ENCODE assay signal across 1 cellular context in genomic region chr16:30941600-30942420, GRCh38.
A peak's percentile ranks its signal among the peaks of the same experiment; 100 is the strongest.
TF ChIP-seq lines count a peak whose summit lies in the region.

No MANE protein-coding gene starts in this region.

TF ChIP-seq in HepG2, 621 proteins besides CTCF, POLR2A, EP300 and RAD21 (continued from another document and continues in another):
- TF ChIP-seq ARID3A (IDR thresholded peaks at IDR 0.05; ENCODE audit: low read depth, low read length): no peak
- TF ChIP-seq MZF1 (CRISPR knock-in tag; IDR thresholded peaks at IDR 0.05; ENCODE audit: borderline replicate concordance): no peak
- 0 out of 2 replicates have a peak, but pooled peaks have one; percentile 32 for TF ChIP-seq ZNF383 (CRISPR knock-in tag; IDR thresholded peaks at IDR 0.05; ENCODE audit: borderline replicate concordance)
- no peak for TF ChIP-seq ZBTB43 (CRISPR knock-in tag; conservative IDR thresholded peaks at IDR 0.05)
- TF ChIP-seq ZBED4 (CRISPR knock-in tag; IDR thresholded peaks at IDR 0.05; ENCODE audit: borderline replicate concordance): no peak
- no peak for TF ChIP-seq ZFP37 (CRISPR knock-in tag; IDR thresholded peaks at IDR 0.05; ENCODE audit: borderline replicate concordance)
- TF ChIP-seq CBFB (CRISPR knock-in tag; IDR thresholded peaks at IDR 0.05): no peak
- TF ChIP-seq ATF5 (CRISPR knock-in tag; IDR thresholded peaks at IDR 0.05; ENCODE audit: low read depth): no peak
- 0 out of 2 replicates have a peak, but pooled peaks have one; percentile 59 for TF ChIP-seq MYC (CRISPR knock-in tag; IDR thresholded peaks at IDR 0.05; ENCODE audit: borderline replicate concordance)
- TF ChIP-seq ZC3H13 (CRISPR knock-in tag; IDR thresholded peaks at IDR 0.05): 0 out of 2 replicates have a peak, but pooled peaks have one; percentile 49
- TF ChIP-seq ZNF883 (CRISPR knock-in tag; IDR thresholded peaks at IDR 0.05; ENCODE audit: not compliant biosample characterization): peak; percentile 40
- peak; percentile 95 for TF ChIP-seq ZNF740 (CRISPR knock-in tag; IDR thresholded peaks at IDR 0.05)
- TF ChIP-seq ZNF710 (CRISPR knock-in tag; IDR thresholded peaks at IDR 0.05; ENCODE audit: borderline replicate concordance): peak; percentile 26; the same call in 1 of the 2 replicates
- no peak for TF ChIP-seq PAWR (CRISPR knock-in tag; IDR thresholded peaks at IDR 0.05; ENCODE audit: borderline replicate concordance)
- peak; percentile 48; the same call in 1 of the 2 replicates for TF ChIP-seq JUN (CRISPR knock-in tag; IDR thresholded peaks at IDR 0.05)
- 0 out of 2 replicates have a peak, but pooled peaks have one; percentile 32 for TF ChIP-seq ZNF670 (CRISPR knock-in tag; IDR thresholded peaks at IDR 0.05; ENCODE audit: borderline replicate concordance)
- TF ChIP-seq ZZZ3 (CRISPR knock-in tag; IDR thresholded peaks at IDR 0.05; ENCODE audit: borderline replicate concordance): no peak
- TF ChIP-seq ZMYM3 (CRISPR knock-in tag; IDR thresholded peaks at IDR 0.05): 0 out of 2 replicates have a peak, but pooled peaks have one; percentile 29
- no peak for TF ChIP-seq ZNF513 (CRISPR knock-in tag; conservative IDR thresholded peaks at IDR 0.05)
- TF ChIP-seq YEATS4 (CRISPR knock-in tag; IDR thresholded peaks at IDR 0.05; ENCODE audit: borderline replicate concordance): peak; percentile 37; the same call in 1 of the 2 replicates
- no peak for TF ChIP-seq RFX1 (IDR thresholded peaks at IDR 0.05)
- TF ChIP-seq PAF1 (CRISPR knock-in tag; IDR thresholded peaks at IDR 0.05): no peak
- TF ChIP-seq ZNF350 (CRISPR knock-in tag; IDR thresholded peaks at IDR 0.05; ENCODE audit: borderline replicate concordance, low read depth): peak; percentile 29; the same call in 1 of the 2 replicates
- TF ChIP-seq ZNF121 (CRISPR knock-in tag; IDR thresholded peaks at IDR 0.05): no peak
- no peak for TF ChIP-seq NPAS2 (CRISPR knock-in tag; IDR thresholded peaks at IDR 0.05; ENCODE audit: borderline replicate concordance)
- TF ChIP-seq ZNF556 (CRISPR knock-in tag; IDR thresholded peaks at IDR 0.05; ENCODE audit: borderline replicate concordance): peak; percentile 76
- TF ChIP-seq ZSCAN21 (CRISPR knock-in tag; IDR thresholded peaks at IDR 0.05; ENCODE audit: borderline replicate concordance): peak; percentile 7; the same call in 1 of the 2 replicates
- no peak for TF ChIP-seq MIER3 (CRISPR knock-in tag; IDR thresholded peaks at IDR 0.05; ENCODE audit: borderline replicate concordance)
- no peak for TF ChIP-seq NFATC3 (CRISPR knock-in tag; IDR thresholded peaks at IDR 0.05)
- TF ChIP-seq ZNF44 (CRISPR knock-in tag; IDR thresholded peaks at IDR 0.05): no peak
- TF ChIP-seq ATF7 (IDR thresholded peaks at IDR 0.05): no peak
- TF ChIP-seq ATF7 (CRISPR knock-in tag; IDR thresholded peaks at IDR 0.05): no peak
- TF ChIP-seq NR0B2 (CRISPR knock-in tag; IDR thresholded peaks at IDR 0.05): peak; percentile 52; the same call in 1 of the 2 replicates
- no peak for TF ChIP-seq KDM3A (CRISPR knock-in tag; IDR thresholded peaks at IDR 0.05; ENCODE audit: low read depth)
- peak; percentile 55; the same call in 1 of the 2 replicates for TF ChIP-seq DMAP1 (CRISPR knock-in tag; IDR thresholded peaks at IDR 0.05)
- TF ChIP-seq ZNF563 (CRISPR knock-in tag; IDR thresholded peaks at IDR 0.05): no peak; the same call in 1 of the 2 replicates
- 0 out of 2 replicates have a peak, but pooled peaks have one; percentile 27 for TF ChIP-seq PITX1 (CRISPR knock-in tag; IDR thresholded peaks at IDR 0.05)
- TF ChIP-seq ZNF780A (CRISPR knock-in tag; IDR thresholded peaks at IDR 0.05): no peak
- TF ChIP-seq NR3C1 (CRISPR knock-in tag; IDR thresholded peaks at IDR 0.05): no peak
- TF ChIP-seq ZNF660 (CRISPR knock-in tag; IDR thresholded peaks at IDR 0.05; ENCODE audit: borderline replicate concordance, low read depth): no peak
- TF ChIP-seq HIC2 (CRISPR knock-in tag; IDR thresholded peaks at IDR 0.05; ENCODE audit: low read depth): no peak
- peak; percentile 64; the same call in 1 of the 2 replicates for TF ChIP-seq ZNF788 (CRISPR knock-in tag; IDR thresholded peaks at IDR 0.05; ENCODE audit: borderline replicate concordance)
- TF ChIP-seq NR2F2 (IDR thresholded peaks at IDR 0.05; ENCODE audit: borderline replicate concordance, low read depth): no peak
- no peak for TF ChIP-seq NAIF1 (CRISPR knock-in tag; IDR thresholded peaks at IDR 0.05; ENCODE audit: borderline replicate concordance)
- no peak for TF ChIP-seq U2AF1 (optimal IDR thresholded peaks at IDR 0.05; ENCODE audit: low read depth, low read length)
- no peak for TF ChIP-seq ZNF282 (IDR thresholded peaks at IDR 0.05; ENCODE audit: partially characterized antibody)
- TF ChIP-seq GPN1 (CRISPR knock-in tag; IDR thresholded peaks at IDR 0.05; ENCODE audit: borderline replicate concordance): no peak
- peak; percentile 24; the same call in 1 of the 2 replicates for TF ChIP-seq ZNF331 (CRISPR knock-in tag; IDR thresholded peaks at IDR 0.05)
- peak; percentile 87; the same call in 1 of the 2 replicates for TF ChIP-seq SSRP1 (CRISPR knock-in tag; IDR thresholded peaks at IDR 0.05)
- TF ChIP-seq ZNF317 (CRISPR knock-in tag; IDR thresholded peaks at IDR 0.05): no peak
- TF ChIP-seq ZBTB1 (CRISPR knock-in tag; IDR thresholded peaks at IDR 0.05; ENCODE audit: borderline replicate concordance): no peak
- TF ChIP-seq KLF13 (CRISPR knock-in tag; IDR thresholded peaks at IDR 0.05): no peak
- TF ChIP-seq ZNF839 (CRISPR knock-in tag; IDR thresholded peaks at IDR 0.05; ENCODE audit: borderline replicate concordance): no peak
- TF ChIP-seq SMAD3 (CRISPR knock-in tag; IDR thresholded peaks at IDR 0.05): peak; percentile 35; the same call in 1 of the 2 replicates
- no peak for TF ChIP-seq CENPT (CRISPR knock-in tag; IDR thresholded peaks at IDR 0.05; ENCODE audit: low read depth)
